In genomic region chr3:46449755-46450552, GRCh38 we compare ENCODE assay signal across 2 cellular contexts.
TF ChIP-seq lines count a peak whose summit lies in the region.

No MANE protein-coding gene starts in this region.

TF ChIP-seq in HEK293T, 16 proteins besides CTCF, POLR2A, EP300 and RAD21 (continued from another document):
- TF ChIP-seq FOXK2 (IDR thresholded peaks at IDR 0.05) (no peak), ELF4 (IDR thresholded peaks at IDR 0.05) (no peak), TARDBP (IDR thresholded peaks at IDR 0.05) (no peak), SP1 (IDR thresholded peaks at IDR 0.05) (no peak), ZNF384 (IDR thresholded peaks at IDR 0.05) (no peak), NFRKB (IDR thresholded peaks at IDR 0.05) (no peak)
TF ChIP-seq in HEK293T: peak in this region for 0.

TF ChIP-seq in GM12878, 131 proteins besides CTCF, POLR2A, EP300 and RAD21 (continued from another document):
- TF ChIP-seq PKNOX1 (IDR thresholded peaks at IDR 0.05) (no peak), MAX (IDR thresholded peaks at IDR 0.05; ENCODE audit: low read depth, low read length) (no peak), HDGF (IDR thresholded peaks at IDR 0.05) (no peak), KAT2A (conservative IDR thresholded peaks at IDR 0.05; ENCODE audit: control insufficient read depth, low read depth, low read length) (no peak), ZBTB40 (IDR thresholded peaks at IDR 0.05; ENCODE audit: borderline replicate concordance) (no peak), FOXM1 (IDR thresholded peaks at IDR 0.05; ENCODE audit: low read depth, low read length) (no peak), ZZZ3 (IDR thresholded peaks at IDR 0.05; ENCODE audit: control insufficient read depth, insufficient read length, low read depth) (no peak), YBX1 (IDR thresholded peaks at IDR 0.05) (no peak), SUPT20H (IDR thresholded peaks at IDR 0.05; ENCODE audit: borderline replicate concordance, control insufficient read depth, low read depth, low read length) (no peak), NKRF (conservative IDR thresholded peaks at IDR 0.05) (no peak), E4F1 (IDR thresholded peaks at IDR 0.05; ENCODE audit: borderline replicate concordance, partially characterized antibody) (no peak), IRF3 (IDR thresholded peaks at IDR 0.05) (no peak), SUZ12 (IDR thresholded peaks at IDR 0.05; ENCODE audit: unreplicated experiment) (no peak), ZSCAN29 (IDR thresholded peaks at IDR 0.05) (no peak), CREB1 (IDR thresholded peaks at IDR 0.05; ENCODE audit: low read depth) (no peak), ELK1 (IDR thresholded peaks at IDR 0.05; ENCODE audit: low read depth, low read length) (no peak), RB1 (IDR thresholded peaks at IDR 0.05; ENCODE audit: borderline replicate concordance) (no peak), USF2 (IDR thresholded peaks at IDR 0.05; ENCODE audit: borderline replicate concordance, low read depth, low read length) (no peak)
